Comparison of ENCODE assay signal across 17 cellular contexts in genomic region chr3:174931473-174931872, GRCh38.
"Had no signal": no experiment of that assay in that cellular context is flagged by ENCODE, and none has a peak within 500 bp of the region (broad histone marks: within the 10 kb centered on the region; RNA-seq: fewer than 3 reads in every experiment).

No MANE protein-coding gene starts in this region.

- H3K4me3 ChIP-seq: neural progenitor cell, sigmoid colon, testis, upper lobe of left lung had no signal

- DNase-seq: activated CD4-positive, alpha-beta T cell treated with anti-CD3 and anti-CD28 coated beads, Interleukin-2, amount 50 U/mL, for 4 hours; activated naive CD4-positive, alpha-beta T cell treated with Interleukin-2 at 50 U/mL for 16 hours; activated naive CD8-positive, alpha-beta T cell treated with anti-CD3 and anti-CD28 coated beads for 36 hours; activated T-cell treated with anti-CD3 and anti-CD28 coated beads, Interleukin-2, amount 50 U/mL, for 48 hours; amygdala; cerebellar nuclear complex; cortex of kidney; endodermal cell; naive thymus-derived CD4-positive, alpha-beta T cell; retina; sigmoid colon; stimulated activated CD4-positive, alpha-beta T cell treated with anti-CD3 and anti-CD28 coated beads, Interleukin-2, amount 100 ng/mL, for 48 hours; stimulated activated naive CD4-positive, alpha-beta T cell; T-helper 9 cell; testis; upper lobe of left lung had no signal
